ENCODE assay signal across 13 cellular contexts in genomic region chr12:127998936-127999467, GRCh38.
"Had no signal": no experiment of that assay in that cellular context is flagged by ENCODE, and none has a peak within 500 bp of the region (broad histone marks: within the 10 kb centered on the region; RNA-seq: fewer than 3 reads in every experiment).

No MANE protein-coding gene starts in this region.

- H3K4me3 ChIP-seq: coronary artery, gastroesophageal sphincter, sigmoid colon, testis had no signal

- DNase-seq: activated CD4-positive, alpha-beta memory T cell treated with anti-CD3 and anti-CD28 coated beads, Interleukin-2, amount 10 ng/mL, durations not matched to agents 7 days and 5 days; activated CD4-positive, alpha-beta T cell treated with anti-CD3 and anti-CD28 coated beads for 1 hour; activated CD8-positive, alpha-beta memory T cell treated with anti-CD3 and anti-CD28 coated beads, Interleukin-2, amount 50 U/mL, for 4 hours; activated gamma-delta T cell treated with Interleukin-2 at 50 U/mL for 16 hours; activated T-cell treated with anti-CD3 and anti-CD28 coated beads, Interleukin-2, amount 50 U/mL, for 72 hours; central memory CD4-positive, alpha-beta T cell; effector CD4-positive, alpha-beta T cell; sigmoid colon; stimulated activated CD4-positive, alpha-beta T cell treated with anti-CD3 and anti-CD28 coated beads, Interleukin-4, amount 100 ng/mL, for 1 hour; stimulated activated CD8-positive, alpha-beta memory T cell treated with anti-CD3 and anti-CD28 coated beads, Interleukin-4, amount 100 ng/mL, for 48 hours; testis had no signal

- ATAC-seq: activated T-cell treated with anti-CD3 and anti-CD28 coated beads, Interleukin-2, amount 50 U/mL, for 72 hours; gastroesophageal sphincter had no signal

- H3K27me3 ChIP-seq: gastroesophageal sphincter, sigmoid colon, testis had no signal

- H3K36me3 ChIP-seq: gastroesophageal sphincter, sigmoid colon had no signal

- H3K4me1 ChIP-seq: gastroesophageal sphincter, sigmoid colon, testis had no signal

- H3K9me3 ChIP-seq: gastroesophageal sphincter, sigmoid colon, testis had no signal

- H3K27ac ChIP-seq: coronary artery, gastroesophageal sphincter, sigmoid colon, testis had no signal
